ENCODE assay signal across 8 cellular contexts in genomic region chr1:154607748-154608521, GRCh38. TPM values are rescaled to one million over a fixed set of nuclear protein-coding genes. Genes with fewer than 3 reads are reported as not detected.
A peak's percentile ranks its signal among the peaks of the same experiment; 100 is the strongest.
DNase-seq lines count a peak whose midpoint lies in the region; ATAC-seq, FAIRE-seq and TF ChIP-seq lines count a peak whose summit lies in the region.

ADAR (minus strand) TSS chr1:154608186; CDS start chr1:154608006, 180 bp downstream.

- H3K9me3 ChIP-seq in astrocyte (ENCODE audit: insufficient read depth, low read depth, low read length) = no peaks in the 10 kb centered on the region
- H3K9me3 ChIP-seq in hepatocyte (ENCODE audit: low read depth) = no peaks in the 10 kb centered on the region

- peak within 1 kb of the TSS; percentile 94 for H3K4me3 Mint-ChIP-seq in astrocyte (ENCODE audit: unreplicated experiment)

- H3K36me3 Mint-ChIP-seq in astrocyte (ENCODE audit: low read depth, unreplicated experiment) = peaks cover 18% of the 10 kb centered on the region

- H3K4me1 Mint-ChIP-seq in astrocyte (ENCODE audit: low read depth, unreplicated experiment) = peaks cover 50% of the 10 kb centered on the region

- TF ChIP-seq CTCF in astrocyte (IDR thresholded peaks at IDR 0.05; ENCODE audit: insufficient read depth, low read depth, low read length) = no peak
- no peak for TF ChIP-seq CTCF in hepatocyte (IDR thresholded peaks at IDR 0.05; ENCODE audit: poor library complexity)
- TF ChIP-seq CTCF in retinal pigment epithelial cell (conservative IDR thresholded peaks at IDR 0.05; ENCODE audit: low read depth, low read length) = no peak
- no peak for TF ChIP-seq CTCF in D721Med (IDR thresholded peaks at IDR 0.05; ENCODE audit: insufficient read depth, missing control alignments)

- H3K4me1 ChIP-seq in astrocyte (ENCODE audit: insufficient read depth, low read length) (peaks cover 21% of the 10 kb centered on the region), hepatocyte (ENCODE audit: insufficient read depth) (peaks cover 23% of the 10 kb centered on the region)

- ATAC-seq in HG02840 (IDR thresholded peaks at IDR 0.05; ENCODE audit: low FRiP score, unreplicated experiment) = peak; percentile 67

- TF ChIP-seq POLR2A in GM12891 (IDR thresholded peaks at IDR 0.05; ENCODE audit: low read depth, low read length) = peak; percentile 81

- H3K27ac ChIP-seq in astrocyte (ENCODE audit: low read depth, low read length) (peak within 1 kb of the TSS; percentile 98), hepatocyte (peak within 1 kb of the TSS; percentile 99)

- H3K27ac Mint-ChIP-seq in astrocyte (ENCODE audit: unreplicated experiment) = peak within 1 kb of the TSS; percentile 98

- H3K9ac ChIP-seq in astrocyte (ENCODE audit: low read length) = peak within 1 kb of the TSS; percentile 100

- WGBS in hepatocyte (ENCODE audit: low lambda C conversion rate, missing lambda C conversion rate) = 1% methylated on average over 58 of the region's 61 CpGs

- FAIRE-seq in GM12891 (lab: Jason Lieb, UNC) = peak; percentile 91
- no peak for FAIRE-seq in astrocyte (lab: Jason Lieb, UNC)
- no peak for FAIRE-seq in D721Med (lab: Jason Lieb, UNC)

- H3K27me3 Mint-ChIP-seq in astrocyte (ENCODE audit: low read depth, unreplicated experiment) = no peaks in the 10 kb centered on the region

- H3K9me3 Mint-ChIP-seq in astrocyte (ENCODE audit: unreplicated experiment) = peaks cover 3% of the 10 kb centered on the region

- H3K79me2 ChIP-seq in astrocyte (ENCODE audit: insufficient read depth, low read length) (peaks cover 94% of the 10 kb centered on the region), hepatocyte (peaks cover 84% of the 10 kb centered on the region)

- H3K4me3 ChIP-seq in astrocyte (ENCODE audit: insufficient read depth, low read depth, low read length) (peak within 1 kb of the TSS; percentile 99), hepatocyte (peak within 1 kb of the TSS; percentile 59), retinal pigment epithelial cell (ENCODE audit: low read length) (peak within 1 kb of the TSS; percentile 79)

- H4K20me1 ChIP-seq in astrocyte (ENCODE audit: insufficient read depth, low read length) = peaks cover 76% of the 10 kb centered on the region
- H4K20me1 ChIP-seq in hepatocyte (ENCODE audit: insufficient read depth, poor library complexity, severe bottlenecking) = peaks cover 43% of the 10 kb centered on the region

- H2AFZ ChIP-seq in astrocyte (ENCODE audit: low read depth, low read length) = peak within 1 kb of the TSS; percentile 86
- peak within 1 kb of the TSS; percentile 63 for H2AFZ ChIP-seq in hepatocyte

- H3K27me3 ChIP-seq in astrocyte (ENCODE audit: insufficient read depth, low read length) (no peaks in the 10 kb centered on the region), hepatocyte (no peaks in the 10 kb centered on the region)

- H3K9me2 ChIP-seq in hepatocyte (replicated peaks; ENCODE audit: insufficient read depth) = no peaks in the 10 kb centered on the region

- DNase-seq in GM12891 (ENCODE audit: insufficient read length, low spot score) (peak; percentile 75), NCI-H1694 (lab: John Stamatoyannopoulos, UW) (peak; percentile 92), T-helper 9 cell (peak; percentile 76), astrocyte (ENCODE audit: low read depth) (peak; percentile 98), hepatocyte (ENCODE audit: low spot score) (peak; percentile 95), retinal pigment epithelial cell (ENCODE audit: low read depth) (peak; percentile 86), D721Med (ENCODE audit: insufficient read length, low spot score) (no peak)

- no peaks in the 10 kb centered on the region for H3K36me3 ChIP-seq in astrocyte (ENCODE audit: insufficient read depth, low read length)
- H3K36me3 ChIP-seq in hepatocyte (replicated peaks; ENCODE audit: insufficient read depth, low read depth) = no peaks in the 10 kb centered on the region

- H3K4me2 ChIP-seq in astrocyte (ENCODE audit: low read length) = peak within 1 kb of the TSS; percentile 100
- peak within 1 kb of the TSS; percentile 85 for H3K4me2 ChIP-seq in hepatocyte

TF ChIP-seq in GM12891, 5 proteins besides CTCF, POLR2A, EP300 and RAD21:
- TF ChIP-seq TAF1 (IDR thresholded peaks at IDR 0.05; ENCODE audit: low read depth, low read length) (peak; percentile 84), SPI1 (IDR thresholded peaks at IDR 0.05; ENCODE audit: low read depth, low read length) (peak; percentile 32; the same call in 1 of the 2 replicates), POLR2AphosphoS5 (IDR thresholded peaks at IDR 0.05; ENCODE audit: low read depth, low read length) (peak; percentile 74), PAX5 (IDR thresholded peaks at IDR 0.05; ENCODE audit: insufficient read depth, low read length, severe bottlenecking) (peak; percentile 64), POU2F2 (IDR thresholded peaks at IDR 0.05; ENCODE audit: low read depth, low read length) (peak; percentile 69)

RNA-seq across cellular contexts. Expression of gene ADAR, which starts in this region (rescaled TPM):
- 99.8 TPM for polyA plus RNA-seq in GM12891 (2012; ENCODE audit: low read depth, missing spikeins)
- total RNA-seq in astrocyte = 275 and 278 TPM in 2 replicates
- total RNA-seq in hepatocyte = 103 and 104 TPM in 2 replicates
- polyA plus RNA-seq in hepatocyte = 57.4 and 65.8 TPM in 2 replicates
